Comparison of ENCODE assay signal across 11 cellular contexts in genomic region chr19:38707512-38708114, GRCh38. TPM values are rescaled to one million over a fixed set of nuclear protein-coding genes. Genes with fewer than 3 reads are reported as not detected.
DNase-seq lines count a peak whose midpoint lies in the region; ATAC-seq, FAIRE-seq and TF ChIP-seq lines count a peak whose summit lies in the region.
"Had no signal": no experiment of that assay in that cellular context is flagged by ENCODE, and none has a peak within 500 bp of the region (broad histone marks: within the 10 kb centered on the region; RNA-seq: fewer than 3 reads in every experiment).

No MANE protein-coding gene starts in this region.

- peak overlapping the region; percentile 63 to 86 for H3K27ac ChIP-seq in breast epithelium
- H3K27ac ChIP-seq in kidney (ENCODE audit: low read depth in 2 of 2, low read length in 2 of 2), result peak overlapping the region; percentile 69 to 82
- H3K27ac ChIP-seq in stomach, result peak overlapping the region; percentile 63 to 88 (median 74)

- TF ChIP-seq POLR2A in breast epithelium (IDR thresholded peaks at IDR 0.05), result no peak
- no peak for TF ChIP-seq POLR2A in stomach (IDR thresholded peaks at IDR 0.05)

- TF ChIP-seq EP300 in stomach (IDR thresholded peaks at IDR 0.05), result no peak

- 24 to 50% (median 35%) methylated on average over 7 to 10 of the region's 10 CpGs for WGBS in stomach, 5 donors

- FAIRE-seq in kidney (lab: Jason Lieb, UNC), result no peak

- peaks cover 6% of the 10 kb centered on the region for H3K36me3 ChIP-seq in breast epithelium
- peaks cover 62 to 94% of the 10 kb centered on the region in 2 donors for H3K36me3 ChIP-seq in kidney (ENCODE audit: control insufficient read depth in 1 of 2, insufficient read depth in 2 of 2, low read length in 2 of 2)
- H3K36me3 ChIP-seq in stomach, result peaks cover 87 to 100% (median 100%) of the 10 kb centered on the region in 4 donors

- no peak for ATAC-seq in HG02885 (IDR thresholded peaks at IDR 0.05; ENCODE audit: poor library complexity, unreplicated experiment)

- H3K27me3 ChIP-seq in breast epithelium, result no peaks in the 10 kb centered on the region
- H3K27me3 ChIP-seq in stomach, result no peaks in the 10 kb centered on the region

- intact Hi-C loops in breast epithelium (cut with DNase I; ENCODE audit: low total_unique reads), result no loop called here
- intact Hi-C loops in kidney (cut with DNase I), result no loop called here
- intact Hi-C loops in stomach (cut with DNase I; ENCODE audit: low total_unique reads), result loop anchor here (10.0 kb wide), 1 partner anchor 53 kb away; no protein-coding TSS in a partner anchor

- H3K4me1 ChIP-seq in breast epithelium (peaks cover 26 to 28% of the 10 kb centered on the region in 2 donors), kidney (ENCODE audit: control insufficient read depth in 1 of 2, insufficient read depth in 1 of 2, low read depth in 1 of 2, low read length in 2 of 2) (peaks cover 23 to 60% of the 10 kb centered on the region in 2 donors), stomach (peaks cover 59 to 96% (median 79%) of the 10 kb centered on the region in 4 donors)

- H3K9me3 ChIP-seq in breast epithelium (no peaks in the 10 kb centered on the region), kidney (ENCODE audit: control insufficient read depth in 1 of 2, low read length in 2 of 2) (no peaks in the 10 kb centered on the region), stomach (no peaks in the 10 kb centered on the region)

- H3K9ac ChIP-seq in kidney (ENCODE audit: low read length in 2 of 2), result peak overlapping the region in 1 of 2 donors; percentile 31

- DNase-seq in HT1080 (ENCODE audit: low read depth) (peak; percentile 48), breast epithelium (ENCODE audit: low spot score in 2 of 2) (peak; percentile 85 to 87), kidney (peak; percentile 94), stomach (peak; percentile 94), NCI-H1417 (lab: John Stamatoyannopoulos, UW) (no peak), Kasumi-1 (lab: John Stamatoyannopoulos, UW) (no peak)
- no peak for DNase-seq in activated naive CD4-positive, alpha-beta T cell treated with Interleukin-2 at 50 U/mL for 16 hours
- DNase-seq: DND-41, NCI-H1048 had no signal

- H3K4me3 ChIP-seq in breast epithelium (no peak overlapping the region), kidney (ENCODE audit: low read length in 2 of 2) (no peak overlapping the region), stomach (no peak overlapping the region)
- H3K4me3 ChIP-seq: smooth muscle cell had no signal

- TF ChIP-seq CTCF in breast epithelium (IDR thresholded peaks at IDR 0.05), result no peak
- TF ChIP-seq CTCF in kidney (IDR thresholded peaks at IDR 0.05; ENCODE audit: borderline replicate concordance, extremely low read depth, insufficient read depth), result no peak
- TF ChIP-seq CTCF in stomach (IDR thresholded peaks at IDR 0.05), result peak in 1 of 7 experiments; percentile 11

RNA-seq across cellular contexts. Expression of gene CAPN12, which starts 36.7 kb away (rescaled TPM):
- 0.10 and 0.14 TPM in 2 replicates for total RNA-seq in HT1080 (2014; rRNA removed; shearing (Covaris generic))
- 0.43 and 0.80 TPM in 2 replicates for polyA plus RNA-seq in HT1080 (2015; cell fraction: cytosol; rRNA removed)
- 0.88 and 0.91 TPM in 2 replicates for polyA plus RNA-seq in HT1080 (2015; cell fraction: nucleus; rRNA removed)
- total RNA-seq in breast epithelium, result 1 to 10 TPM in 2 of 3 donors, under 1 TPM in 1; 0.16 to 9.2 (median 4.1) TPM
- 31.1 TPM for total RNA-seq in kidney
- 27.1 TPM for polyA plus RNA-seq in kidney (ENCODE audit: insufficient read depth, low read depth, low replicate concordance)
- 10 to 100 TPM in 1 of 5 donors, 1 to 10 TPM in 4; 1.2 to 33.3 (median 4.8) TPM for total RNA-seq in stomach
- 10 to 100 TPM in 2 of 3 donors, 1 to 10 TPM in 1; 3.4 to 16.9 (median 16.3) TPM for polyA plus RNA-seq in stomach

Comparison
In these comparisons a context has a peak if more than half of its experiments do, and no peak if none do; other contexts are left out.
1. DNase-seq: peak in HT1080 (single experiment), breast epithelium (2 of 2), kidney (single experiment) and stomach (single experiment); none in activated naive CD4-positive, alpha-beta T cell treated with Interleukin-2 at 50 U/mL for 16 hours (single experiment), NCI-H1417 (0 of 3) and Kasumi-1 (0 of 2).
2. Peak in every context shown above with its lines, with median percentiles within 50 percentile points of each other: H3K27ac ChIP-seq.